In the genomic region with DNA sequence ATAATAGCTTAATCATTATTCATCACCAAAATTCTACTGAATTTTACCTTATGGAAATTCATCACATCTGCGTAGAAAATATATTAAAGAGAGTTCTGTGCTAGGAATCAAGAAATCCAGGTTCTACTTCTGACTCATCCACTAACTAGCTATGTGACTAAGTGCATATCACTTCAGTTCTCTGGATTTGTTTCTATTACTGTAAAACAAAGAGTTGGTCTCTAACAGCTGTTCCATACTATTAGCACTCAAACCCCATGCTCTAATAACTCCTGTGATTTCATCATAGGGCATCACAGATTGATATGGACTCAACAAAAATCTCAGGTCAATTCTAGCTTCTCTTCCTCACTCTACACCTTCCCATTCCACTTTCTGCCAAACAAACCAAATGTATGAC, we compare ENCODE assay signal across 15 cellular contexts.
A peak's percentile ranks its signal among the peaks of the same experiment; 100 is the strongest.
DNase-seq lines count a peak whose midpoint lies in the region; ATAC-seq and TF ChIP-seq lines count a peak whose summit lies in the region.
"Had no signal": no experiment of that assay in that cellular context is flagged by ENCODE, and none has a peak within 500 bp of the region (broad histone marks: within the 10 kb centered on the region; RNA-seq: fewer than 3 reads in every experiment).

No MANE protein-coding gene starts in this region.

- TF ChIP-seq CTCF in IMR-90 (conservative IDR thresholded peaks at IDR 0.05; ENCODE audit: low read depth, low read length) = no peak
- no peak for TF ChIP-seq CTCF in mammary epithelial cell (conservative IDR thresholded peaks at IDR 0.05 in 1 of 2, IDR thresholded peaks at IDR 0.05 in 1 of 2; ENCODE audit: extremely low read depth in 1 of 2, insufficient read depth in 1 of 2, low read depth in 1 of 2, low read length in 2 of 2)
- TF ChIP-seq CTCF in ascending aorta (IDR thresholded peaks at IDR 0.05) = no peak

- H4K8ac ChIP-seq in IMR-90 (ENCODE audit: low read depth in 2 of 2, low read length in 2 of 2) (peak overlapping the region; percentile 68 to 88; a peak in 3 of 4 replicates), mesenchymal stem cell (ENCODE audit: low read length) (no peak overlapping the region)

- H3K4ac ChIP-seq in IMR-90 (ENCODE audit: low read depth, low read length) = peak overlapping the region; percentile 97; the same call in 1 of the 2 replicates
- H3K4ac ChIP-seq in mesenchymal stem cell (ENCODE audit: low read depth in 1 of 2, low read length in 2 of 2) = no peak overlapping the region

- H3K27me3 ChIP-seq in IMR-90 (ENCODE audit: control insufficient read depth, insufficient read depth, low read length) (no peaks in the 10 kb centered on the region), mammary epithelial cell (ENCODE audit: insufficient read depth, low read length) (no peaks in the 10 kb centered on the region), mesenchymal stem cell (ENCODE audit: control insufficient read depth in 1 of 2, insufficient read depth in 1 of 2, low read length in 2 of 2) (no peaks in the 10 kb centered on the region), ascending aorta (no peaks in the 10 kb centered on the region)
- H3K27me3 ChIP-seq: body of pancreas, hepatocyte had no signal

- H3K79me1 ChIP-seq in IMR-90 (ENCODE audit: low read depth in 1 of 2, low read length in 2 of 2) = no peaks in the 10 kb centered on the region
- H3K79me1 ChIP-seq in mesenchymal stem cell (replicated peaks; ENCODE audit: low read length, poor library complexity, severe bottlenecking) = no peaks in the 10 kb centered on the region

- H2AK9ac ChIP-seq in IMR-90 (replicated peaks; ENCODE audit: low read depth, low read length, poor library complexity) = no peak overlapping the region

- H3K18ac ChIP-seq in IMR-90 (ENCODE audit: low read depth, low read length) (peak overlapping the region; percentile 99), mesenchymal stem cell (ENCODE audit: low read depth in 1 of 2, low read length in 2 of 2) (no peak overlapping the region)

- H3K23ac ChIP-seq in IMR-90 (ENCODE audit: low read depth, low read length) (no peak overlapping the region), mesenchymal stem cell (ENCODE audit: low read length in 2 of 2) (no peak overlapping the region)

- DNase-seq in ELR (ENCODE audit: low read depth) (peak; percentile 79), IMR-90 (peak; percentile 94), mammary epithelial cell (peak; percentile 71), mesenchymal stem cell (peak; percentile 65), ascending aorta (ENCODE audit: low spot score in 2 of 2) (no peak), NK-92 (lab: John Stamatoyannopoulos, UW; ENCODE audit: unreplicated experiment) (no peak)
- DNase-seq: activated CD8-positive, alpha-beta memory T cell treated with anti-CD3 and anti-CD28 coated beads, Interleukin-2, amount 10 ng/mL, durations not matched to agents 7 days and 5 days; body of pancreas; effector memory CD8-positive, alpha-beta T cell; NCI-H1417; NCI-H526; T1000 had no signal

- H2BK5ac ChIP-seq in IMR-90 (ENCODE audit: low read depth, low read length, poor library complexity, severe bottlenecking) (peak overlapping the region; percentile 100), mesenchymal stem cell (ENCODE audit: low read depth, low read length, poor library complexity, severe bottlenecking) (no peak overlapping the region)

- intact Hi-C loops in IMR-90 (cut with micrococcal nuclease) = no loop called here
- intact Hi-C loops in mammary epithelial cell (cut with micrococcal nuclease) = no loop called here
- intact Hi-C loops in ascending aorta (cut with DNase I) = no loop called here

- H3K9ac ChIP-seq in IMR-90 (ENCODE audit: low read depth, low read length) (no peak overlapping the region), mammary epithelial cell (ENCODE audit: insufficient read depth, low read length) (no peak overlapping the region), mesenchymal stem cell (ENCODE audit: low read length) (no peak overlapping the region)

- H4K5ac ChIP-seq in IMR-90 (ENCODE audit: low read depth, low read length) = peak overlapping the region; percentile 40; the same call in 1 of the 2 replicates

- H3K14ac ChIP-seq in IMR-90 (replicated peaks; ENCODE audit: low read depth, low read length) (no peak overlapping the region), mesenchymal stem cell (ENCODE audit: low read length in 2 of 2) (no peak overlapping the region)

- H2BK12ac ChIP-seq in mesenchymal stem cell (ENCODE audit: low read length in 2 of 2) = no peak overlapping the region

- H4K91ac ChIP-seq in IMR-90 (ENCODE audit: insufficient read depth, low read depth, low read length) (peak overlapping the region; percentile 91), mesenchymal stem cell (ENCODE audit: low read length) (no peak overlapping the region)

- H3K4me1 ChIP-seq in IMR-90 (ENCODE audit: control insufficient read depth, insufficient read depth, low read length) = peaks cover 20% of the 10 kb centered on the region
- peaks cover 38% of the 10 kb centered on the region for H3K4me1 ChIP-seq in mammary epithelial cell (ENCODE audit: insufficient read depth, low read length)
- H3K4me1 ChIP-seq in mesenchymal stem cell (ENCODE audit: control insufficient read depth, insufficient read depth, low read depth, low read length) = no peaks in the 10 kb centered on the region
- H3K4me1 ChIP-seq in ascending aorta = no peaks in the 10 kb centered on the region
- H3K4me1 ChIP-seq: body of pancreas had no signal

- H4K20me1 ChIP-seq in IMR-90 (ENCODE audit: insufficient read depth, low read length) (no peaks in the 10 kb centered on the region), mammary epithelial cell (ENCODE audit: insufficient read depth, low read length) (no peaks in the 10 kb centered on the region)

- no peaks in the 10 kb centered on the region; the same call in 1 of the 2 replicates for H3K36me3 ChIP-seq in IMR-90 (ENCODE audit: control insufficient read depth, insufficient read depth, low read length)
- peaks cover 14% of the 10 kb centered on the region for H3K36me3 ChIP-seq in mammary epithelial cell (ENCODE audit: insufficient read depth, low read length)
- H3K36me3 ChIP-seq in mesenchymal stem cell (ENCODE audit: control insufficient read depth in 1 of 2, insufficient read depth in 2 of 2, low read depth in 1 of 2, low read length in 2 of 2) = no peaks in the 10 kb centered on the region
- H3K36me3 ChIP-seq in ascending aorta = no peaks in the 10 kb centered on the region

- dilution Hi-C loops in IMR-90 (cut with HindIII; ENCODE audit: low sequenced_read_pairs, unreplicated experiment) = no loop called here
- dilution Hi-C loops in mammary epithelial cell (cut with HindIII; ENCODE audit: low sequenced_read_pairs) = no loop called here

- no peaks in the 10 kb centered on the region for H3K9me1 ChIP-seq in IMR-90 (ENCODE audit: insufficient read depth, low read length)

- H2AFZ ChIP-seq in IMR-90 (replicated peaks; ENCODE audit: low read length, poor library complexity) (no peak overlapping the region), mammary epithelial cell (ENCODE audit: low read depth, low read length) (no peak overlapping the region), mesenchymal stem cell (ENCODE audit: low read depth, low read length) (no peak overlapping the region)
- H2AFZ ChIP-seq: hepatocyte had no signal

- TF ChIP-seq POLR2A in IMR-90 (IDR thresholded peaks at IDR 0.05; ENCODE audit: low read depth, low read length) = no peak

- H3K4me3 ChIP-seq in IMR-90 (ENCODE audit: insufficient read depth, low read depth, low read length) (no peak overlapping the region), mammary epithelial cell (replicated peaks in 1 of 3; ENCODE audit: insufficient read depth in 1 of 3, low read depth in 2 of 3, low read length in 3 of 3) (no peak overlapping the region), mesenchymal stem cell (ENCODE audit: insufficient read depth in 1 of 2, low read depth in 1 of 2, low read length in 2 of 2) (no peak overlapping the region), ascending aorta (no peak overlapping the region)
- H3K4me3 ChIP-seq: body of pancreas, hepatocyte, skin epidermis had no signal

- in situ Hi-C loops in IMR-90 (cut with MboI; ENCODE audit: low sequenced_read_pairs) (no loop called here), mammary epithelial cell (cut with MboI; ENCODE audit: low sequenced_read_pairs in 2 of 2) (no loop called here)

- H3K56ac ChIP-seq in IMR-90 (ENCODE audit: extremely low read depth, insufficient read depth, low read length) = peak overlapping the region; percentile 88

- no peak for TF ChIP-seq RAD21 in IMR-90 (IDR thresholded peaks at IDR 0.05; ENCODE audit: low read length)

- peak; percentile 75 for ATAC-seq in IMR-90 (ENCODE audit: low read depth)
- no peak for ATAC-seq in HG02885 (IDR thresholded peaks at IDR 0.05; ENCODE audit: poor library complexity, unreplicated experiment)
- ATAC-seq: activated CD8-positive, alpha-beta memory T cell treated with anti-CD3 and anti-CD28 coated beads, Interleukin-2, amount 10 ng/mL, durations not matched to agents 7 days and 5 days; body of pancreas; effector memory CD8-positive, alpha-beta T cell had no signal

- H2BK120ac ChIP-seq in IMR-90 (ENCODE audit: low read depth, low read length) = peak overlapping the region; percentile 99
- no peak overlapping the region for H2BK120ac ChIP-seq in mesenchymal stem cell (ENCODE audit: low read depth, low read length)

- POLR2A ChIA-PET in IMR-90 (lab: Charles Lee; ENCODE audit: unreplicated experiment) = interaction anchor here (0.8 kb wide), 1 partner anchor 9 kb away, joined by 3 read pairs; no protein-coding TSS in a partner anchor

- H2BK20ac ChIP-seq in IMR-90 (ENCODE audit: low read depth, low read length) = peak overlapping the region; percentile 86

- H3K79me2 ChIP-seq in mammary epithelial cell (ENCODE audit: insufficient read depth, low read length) = peaks cover 81% of the 10 kb centered on the region
- H3K79me2 ChIP-seq: hepatocyte had no signal

- H3K4me2 ChIP-seq in IMR-90 (ENCODE audit: low read depth, low read length) (no peak overlapping the region; the same call in 1 of the 2 replicates), mammary epithelial cell (ENCODE audit: insufficient read depth, low read depth, low read length) (peak overlapping the region; percentile 6), mesenchymal stem cell (ENCODE audit: low read length, poor library complexity, severe bottlenecking) (no peak overlapping the region)
- H3K4me2 ChIP-seq: hepatocyte had no signal

- BruUV-seq in IMR-90 (replicated peaks; lab: Mats Ljungman, UMichigan) (no TSS peak), mammary epithelial cell (replicated peaks; lab: Mats Ljungman, UMichigan) (no TSS peak)

- H2AK5ac ChIP-seq in IMR-90 (ENCODE audit: low read depth, low read length) = no peak overlapping the region; the same call in 1 of the 2 replicates
- H2AK5ac ChIP-seq in mesenchymal stem cell (ENCODE audit: low read length, severe bottlenecking) = no peak overlapping the region

- no peak overlapping the region for H2BK15ac ChIP-seq in IMR-90 (ENCODE audit: low read depth, low read length)
- no peak overlapping the region for H2BK15ac ChIP-seq in mesenchymal stem cell (ENCODE audit: low read depth, poor library complexity, severe bottlenecking)

- CTCF ChIA-PET in IMR-90 (lab: Yijun Ruan, JAX) (no interaction called here), mammary epithelial cell (lab: Charles Lee; ENCODE audit: low non-redundant PET) (interaction anchor here (0.5 to 0.6 kb wide), 2 partner anchors 131 to 446 kb away, joined by 4 to 5 read pairs; no protein-coding TSS in a partner anchor)

- peak overlapping the region; percentile 95; the same call in 1 of the 2 replicates for H3K27ac ChIP-seq in IMR-90 (ENCODE audit: insufficient read depth, low read length)
- peak overlapping the region; percentile 79 for H3K27ac ChIP-seq in mammary epithelial cell (ENCODE audit: insufficient read depth, low read depth, low read length)
- no peak overlapping the region for H3K27ac ChIP-seq in mesenchymal stem cell (ENCODE audit: low read length, poor library complexity, severe bottlenecking)
- no peak overlapping the region for H3K27ac ChIP-seq in ascending aorta
- H3K27ac ChIP-seq: body of pancreas, hepatocyte, skin epidermis had no signal

- WGBS in IMR-90 (ENCODE audit: extremely low coverage in 2 of 2, insufficient read length in 1 of 2), 2 experiments = no CpG with 5 or more reads among the region's 1 CpG
- 56% methylated on average over 1 of the region's 1 CpG for WGBS in mammary epithelial cell (ENCODE audit: low coverage, missing lambda C conversion rate)
- no CpG with 5 or more reads among the region's 1 CpG for WGBS in mesenchymal stem cell

- H3K9me3 ChIP-seq in IMR-90 (ENCODE audit: control insufficient read depth, insufficient read depth, low read length) = no peaks in the 10 kb centered on the region
- H3K9me3 ChIP-seq in mammary epithelial cell (replicated peaks; ENCODE audit: insufficient read depth, low read length) = no peaks in the 10 kb centered on the region
- H3K9me3 ChIP-seq in mesenchymal stem cell (ENCODE audit: control insufficient read depth, low read length) = no peaks in the 10 kb centered on the region
- H3K9me3 ChIP-seq in ascending aorta = no peaks in the 10 kb centered on the region
- H3K9me3 ChIP-seq: body of pancreas had no signal

Comparison
In these comparisons a context has a peak if more than half of its experiments do, and no peak if none do; other contexts are left out.
1. DNase-seq: peak in ELR (single experiment), IMR-90 (single experiment), mammary epithelial cell (single experiment) and mesenchymal stem cell (single experiment); none in ascending aorta (0 of 2) and NK-92 (single experiment).
2. H3K27ac ChIP-seq: peak in IMR-90 (single experiment) and mammary epithelial cell (single experiment); none in mesenchymal stem cell (single experiment) and ascending aorta (0 of 2).